In the genomic region with DNA sequence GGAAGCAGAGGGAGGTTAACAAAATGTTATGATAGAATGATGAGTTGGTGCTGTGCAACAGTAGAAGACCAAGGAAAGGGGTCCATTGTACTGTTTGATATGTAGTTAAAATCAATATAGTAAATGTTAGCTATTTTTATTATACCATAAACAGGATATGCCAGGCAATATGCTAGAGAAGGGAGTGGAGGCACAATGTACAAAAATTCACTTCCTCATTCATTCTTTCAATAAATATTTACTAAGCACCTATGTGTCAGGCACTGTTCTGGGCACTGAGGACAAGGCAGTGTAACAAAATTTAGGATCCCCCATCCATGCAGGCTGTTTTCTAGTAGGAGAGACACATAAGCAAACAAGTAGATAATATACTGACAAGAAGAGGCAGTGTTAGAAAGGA, we compare ENCODE assay signal across 1 cellular context.
TF ChIP-seq lines count a peak whose summit lies in the region.

No MANE protein-coding gene starts in this region.

TF ChIP-seq in WTC11, 78 proteins besides CTCF, POLR2A, EP300 and RAD21 (continued from another document):
- TF ChIP-seq, protein P1, sequence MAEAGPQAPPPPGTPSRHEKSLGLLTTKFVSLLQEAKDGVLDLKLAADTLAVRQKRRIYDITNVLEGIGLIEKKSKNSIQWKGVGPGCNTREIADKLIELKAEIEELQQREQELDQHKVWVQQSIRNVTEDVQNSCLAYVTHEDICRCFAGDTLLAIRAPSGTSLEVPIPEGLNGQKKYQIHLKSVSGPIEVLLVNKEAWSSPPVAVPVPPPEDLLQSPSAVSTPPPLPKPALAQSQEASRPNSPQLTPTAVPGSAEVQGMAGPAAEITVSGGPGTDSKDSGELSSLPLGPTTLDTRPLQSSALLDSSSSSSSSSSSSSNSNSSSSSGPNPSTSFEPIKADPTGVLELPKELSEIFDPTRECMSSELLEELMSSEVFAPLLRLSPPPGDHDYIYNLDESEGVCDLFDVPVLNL (CRISPR knock-in tag; IDR thresholded peaks at IDR 0.05; ENCODE audit: borderline replicate concordance, low read depth): no peak
- TF ChIP-seq, protein P2, sequence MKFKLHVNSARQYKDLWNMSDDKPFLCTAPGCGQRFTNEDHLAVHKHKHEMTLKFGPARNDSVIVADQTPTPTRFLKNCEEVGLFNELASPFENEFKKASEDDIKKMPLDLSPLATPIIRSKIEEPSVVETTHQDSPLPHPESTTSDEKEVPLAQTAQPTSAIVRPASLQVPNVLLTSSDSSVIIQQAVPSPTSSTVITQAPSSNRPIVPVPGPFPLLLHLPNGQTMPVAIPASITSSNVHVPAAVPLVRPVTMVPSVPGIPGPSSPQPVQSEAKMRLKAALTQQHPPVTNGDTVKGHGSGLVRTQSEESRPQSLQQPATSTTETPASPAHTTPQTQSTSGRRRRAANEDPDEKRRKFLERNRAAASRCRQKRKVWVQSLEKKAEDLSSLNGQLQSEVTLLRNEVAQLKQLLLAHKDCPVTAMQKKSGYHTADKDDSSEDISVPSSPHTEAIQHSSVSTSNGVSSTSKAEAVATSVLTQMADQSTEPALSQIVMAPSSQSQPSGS (CRISPR knock-in tag; IDR thresholded peaks at IDR 0.05; ENCODE audit: borderline replicate concordance, low read depth): no peak
- no peak for TF ChIP-seq CREB1 (CRISPR knock-in tag; IDR thresholded peaks at IDR 0.05)
- TF ChIP-seq, protein P3, sequence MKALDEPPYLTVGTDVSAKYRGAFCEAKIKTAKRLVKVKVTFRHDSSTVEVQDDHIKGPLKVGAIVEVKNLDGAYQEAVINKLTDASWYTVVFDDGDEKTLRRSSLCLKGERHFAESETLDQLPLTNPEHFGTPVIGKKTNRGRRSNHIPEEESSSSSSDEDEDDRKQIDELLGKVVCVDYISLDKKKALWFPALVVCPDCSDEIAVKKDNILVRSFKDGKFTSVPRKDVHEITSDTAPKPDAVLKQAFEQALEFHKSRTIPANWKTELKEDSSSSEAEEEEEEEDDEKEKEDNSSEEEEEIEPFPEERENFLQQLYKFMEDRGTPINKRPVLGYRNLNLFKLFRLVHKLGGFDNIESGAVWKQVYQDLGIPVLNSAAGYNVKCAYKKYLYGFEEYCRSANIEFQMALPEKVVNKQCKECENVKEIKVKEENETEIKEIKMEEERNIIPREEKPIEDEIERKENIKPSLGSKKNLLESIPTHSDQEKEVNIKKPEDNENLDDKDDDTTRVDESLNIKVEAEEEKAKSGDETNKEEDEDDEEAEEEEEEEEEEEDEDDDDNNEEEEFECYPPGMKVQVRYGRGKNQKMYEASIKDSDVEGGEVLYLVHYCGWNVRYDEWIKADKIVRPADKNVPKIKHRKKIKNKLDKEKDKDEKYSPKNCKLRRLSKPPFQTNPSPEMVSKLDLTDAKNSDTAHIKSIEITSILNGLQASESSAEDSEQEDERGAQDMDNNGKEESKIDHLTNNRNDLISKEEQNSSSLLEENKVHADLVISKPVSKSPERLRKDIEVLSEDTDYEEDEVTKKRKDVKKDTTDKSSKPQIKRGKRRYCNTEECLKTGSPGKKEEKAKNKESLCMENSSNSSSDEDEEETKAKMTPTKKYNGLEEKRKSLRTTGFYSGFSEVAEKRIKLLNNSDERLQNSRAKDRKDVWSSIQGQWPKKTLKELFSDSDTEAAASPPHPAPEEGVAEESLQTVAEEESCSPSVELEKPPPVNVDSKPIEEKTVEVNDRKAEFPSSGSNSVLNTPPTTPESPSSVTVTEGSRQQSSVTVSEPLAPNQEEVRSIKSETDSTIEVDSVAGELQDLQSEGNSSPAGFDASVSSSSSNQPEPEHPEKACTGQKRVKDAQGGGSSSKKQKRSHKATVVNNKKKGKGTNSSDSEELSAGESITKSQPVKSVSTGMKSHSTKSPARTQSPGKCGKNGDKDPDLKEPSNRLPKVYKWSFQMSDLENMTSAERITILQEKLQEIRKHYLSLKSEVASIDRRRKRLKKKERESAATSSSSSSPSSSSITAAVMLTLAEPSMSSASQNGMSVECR (CRISPR knock-in tag; IDR thresholded peaks at IDR 0.05; ENCODE audit: borderline replicate concordance): no peak
- no peak for TF ChIP-seq NFATC4 (CRISPR knock-in tag; IDR thresholded peaks at IDR 0.05)
